Comparison of ENCODE assay signal across 8 cellular contexts in the genomic region with DNA sequence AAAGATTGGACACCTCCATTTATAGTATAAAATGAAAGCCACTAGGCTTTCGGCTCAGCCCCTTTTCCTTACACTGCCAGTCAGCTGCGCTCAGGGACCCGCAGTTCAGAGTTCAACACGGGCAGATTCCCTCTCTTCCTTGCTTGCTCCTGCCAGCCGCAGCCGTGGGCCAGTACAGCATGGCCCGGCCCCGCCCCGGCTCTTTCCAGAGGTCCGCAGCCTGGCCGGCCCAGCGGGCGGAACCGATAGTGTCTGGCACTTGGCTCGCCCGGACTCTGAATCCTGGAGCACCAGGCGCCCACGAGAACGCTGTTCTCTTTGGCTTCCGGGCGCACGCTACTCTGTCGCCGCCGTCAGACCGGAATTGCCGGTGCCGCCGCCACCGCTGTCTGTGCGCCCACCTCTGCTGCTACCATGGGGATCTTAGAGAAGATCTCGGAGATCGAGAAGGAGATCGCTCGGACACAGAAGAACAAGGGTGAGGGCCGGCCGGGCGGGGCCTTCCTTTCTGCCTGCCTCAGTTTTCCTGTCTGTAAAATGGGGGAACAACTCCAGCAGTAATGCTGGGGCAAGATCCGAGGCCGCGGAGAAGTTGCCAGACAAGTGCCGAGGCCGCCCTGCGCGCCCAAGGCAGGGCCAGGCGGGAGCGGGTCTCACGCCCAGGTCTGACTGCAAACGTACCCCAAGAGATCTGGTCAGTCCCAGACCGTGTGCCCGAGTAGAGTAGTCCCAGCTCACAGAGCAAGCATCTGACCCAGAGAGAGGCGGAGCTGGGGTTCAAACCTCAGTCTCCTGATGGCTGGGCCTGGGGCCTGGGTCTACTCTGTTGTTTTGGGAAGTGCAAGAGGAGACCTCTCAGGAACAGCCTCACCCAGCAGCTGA. TPM values are rescaled to one million over a fixed set of nuclear protein-coding genes. Genes with fewer than 3 reads are reported as not detected.
DNase-seq lines count a peak whose midpoint lies in the region; FAIRE-seq and TF ChIP-seq lines count a peak whose summit lies in the region.

A gene with protein sequence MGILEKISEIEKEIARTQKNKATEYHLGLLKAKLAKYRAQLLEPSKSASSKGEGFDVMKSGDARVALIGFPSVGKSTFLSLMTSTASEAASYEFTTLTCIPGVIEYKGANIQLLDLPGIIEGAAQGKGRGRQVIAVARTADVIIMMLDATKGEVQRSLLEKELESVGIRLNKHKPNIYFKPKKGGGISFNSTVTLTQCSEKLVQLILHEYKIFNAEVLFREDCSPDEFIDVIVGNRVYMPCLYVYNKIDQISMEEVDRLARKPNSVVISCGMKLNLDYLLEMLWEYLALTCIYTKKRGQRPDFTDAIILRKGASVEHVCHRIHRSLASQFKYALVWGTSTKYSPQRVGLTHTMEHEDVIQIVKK (plus strand): TSS at position 339 of the 882 bp plus-strand sequence. CDS start 76 bp downstream, at position 415.

- H3K27ac Mint-ChIP-seq in neural crest cell (ENCODE audit: unreplicated experiment): peak within 1 kb of the TSS; percentile 97

- FAIRE-seq in H54 (lab: Jason Lieb, UNC): no peak

- no peaks in the 10 kb centered on the region for H3K9me3 ChIP-seq in stomach

- WGBS in stomach, 5 donors: 0 to 1% (median 1%) methylated on average over 52 of the region's 52 CpGs

- peak within 1 kb of the TSS; percentile 67 to 85 (median 80) for H3K27ac ChIP-seq in stomach

- TF ChIP-seq EP300 in stomach (IDR thresholded peaks at IDR 0.05): no peak

- peak within 1 kb of the TSS; percentile 95 to 99 for H3K4me3 ChIP-seq in foreskin fibroblast (ENCODE audit: low read depth in 1 of 2, low read length in 2 of 2)
- peak within 1 kb of the TSS; percentile 58 to 85 (median 74) for H3K4me3 ChIP-seq in stomach

- H3K4me3 Mint-ChIP-seq in neural crest cell: peak within 1 kb of the TSS; percentile 97

- TF ChIP-seq CTCF in foreskin fibroblast (IDR thresholded peaks at IDR 0.05; ENCODE audit: low read depth, low read length): no peak
- no peak for TF ChIP-seq CTCF in neural crest cell (conservative IDR thresholded peaks at IDR 0.05)
- TF ChIP-seq CTCF in stomach (IDR thresholded peaks at IDR 0.05): peak in 1 of 7 experiments; percentile 22

- no peaks in the 10 kb centered on the region for H3K9me3 Mint-ChIP-seq in neural crest cell

- no peaks in the 10 kb centered on the region for H3K27me3 Mint-ChIP-seq in neural crest cell (ENCODE audit: low read depth)

- no peaks in the 10 kb centered on the region for H3K36me3 Mint-ChIP-seq in neural crest cell (ENCODE audit: low read depth)

- DNase-seq in EL (peak; percentile 93), H54 (ENCODE audit: insufficient read length, low spot score) (peak; percentile 99), M059J (ENCODE audit: low read depth) (peak; percentile 85), SIG-M5 treated with dmso at 0.1 percent for 504 hours (lab: John Stamatoyannopoulos, UW; ENCODE audit: unreplicated experiment) (peak; percentile 84), activated gamma-delta T cell treated with Interleukin-2 at 50 U/mL for 16 hours (peak; percentile 84), foreskin fibroblast (peak; percentile 89 to 97), neural crest cell (ENCODE audit: low read depth, low spot score) (peak; percentile 96), stomach (peak; percentile 96)

- TF ChIP-seq POLR2A in H54 (IDR thresholded peaks at IDR 0.05; ENCODE audit: low read depth, low read length): peak; percentile 91
- no peak for TF ChIP-seq POLR2A in stomach (IDR thresholded peaks at IDR 0.05)

- H3K27me3 ChIP-seq in stomach: no peaks in the 10 kb centered on the region

- H3K4me1 Mint-ChIP-seq in neural crest cell: peaks cover 22% of the 10 kb centered on the region

- H3K4me1 ChIP-seq in stomach: peaks cover 10 to 27% (median 24%) of the 10 kb centered on the region in 4 donors

- H3K36me3 ChIP-seq in stomach: peaks cover 5 to 22% (median 18%) of the 10 kb centered on the region in 4 donors

- intact Hi-C loops in stomach (cut with DNase I; ENCODE audit: low total_unique reads): no loop called here

RNA-seq across cellular contexts. Expression of the gene that starts here (rescaled TPM):
- total RNA-seq in M059J (2014; rRNA removed; shearing (Covaris generic)): 40.6 and 41.3 TPM in 2 replicates
- total RNA-seq in neural crest cell: 40.3 and 41.5 TPM in 2 replicates
- total RNA-seq in stomach: 10 to 100 TPM in 4 of 5 donors, 1 to 10 TPM in 1; 3.2 to 57.2 (median 41.4) TPM
- polyA plus RNA-seq in stomach: 10 to 100 TPM; 28.8 to 42.5 (median 34.1) TPM

Comparison
In these comparisons a context has a peak if more than half of its experiments do, and no peak if none do; other contexts are left out.
1. Peak in every context shown above with its lines: DNase-seq, H3K4me3 ChIP-seq and H3K27ac ChIP-seq.